16 cellular contexts compared by ENCODE assay signal in genomic region chr14:99043258-99043615, GRCh38.
DNase-seq lines count a peak whose midpoint lies in the region; FAIRE-seq and TF ChIP-seq lines count a peak whose summit lies in the region.
"Had no signal": no experiment of that assay in that cellular context is flagged by ENCODE, and none has a peak within 500 bp of the region (broad histone marks: within the 10 kb centered on the region; RNA-seq: fewer than 3 reads in every experiment).

No MANE protein-coding gene starts in this region.

- no peaks in the 10 kb centered on the region for H3K27me3 ChIP-seq in trophoblast cell (ENCODE audit: insufficient read depth, low read length)

- H3K9me3 ChIP-seq in trophoblast cell (ENCODE audit: insufficient read depth, low read depth, low read length), result no peaks in the 10 kb centered on the region
- H3K9me3 ChIP-seq: Caco-2, HAP-1 had no signal

- H2BK12ac ChIP-seq in trophoblast cell (ENCODE audit: low read length), result no peak overlapping the region

- peak; percentile 41 for DNase-seq in coronary artery (ENCODE audit: low spot score)
- DNase-seq in left kidney (ENCODE audit: low read depth, low spot score), result peak; percentile 40
- no peak for DNase-seq in trophoblast cell
- DNase-seq in GM19239 (ENCODE audit: insufficient read length, low spot score), result no peak
- DNase-seq in COLO829 (ENCODE audit: low spot score), result no peak
- no peak for DNase-seq in activated T-cell treated with anti-CD3 and anti-CD28 coated beads, Interleukin-2, amount 50 U/mL, for 1 hour
- DNase-seq: C1 segment of cervical spinal cord; Caco-2; CD4-positive, alpha-beta memory T cell; DMS153; DND-41 had no signal

- H3K27ac ChIP-seq in coronary artery (no peak overlapping the region), trophoblast cell (ENCODE audit: low read depth, low read length) (no peak overlapping the region)

- H3K18ac ChIP-seq in trophoblast cell (ENCODE audit: low read length), result no peak overlapping the region

- no peaks in the 10 kb centered on the region for H3K79me2 ChIP-seq in trophoblast cell (ENCODE audit: control insufficient read depth, insufficient read depth, low read length, poor library complexity)

- H2AK5ac ChIP-seq in trophoblast cell (ENCODE audit: low read length), result peak overlapping the region; percentile 28

- peaks cover 2% of the 10 kb centered on the region for H3K79me1 ChIP-seq in trophoblast cell (ENCODE audit: low read length)

- no peak overlapping the region for H2BK5ac ChIP-seq in trophoblast cell (ENCODE audit: low read depth, low read length, poor library complexity)

- no CpG with 5 or more reads among the region's 5 CpGs for WGBS in trophoblast cell (ENCODE audit: extremely low coverage, insufficient coverage, insufficient read length)

- H3K14ac ChIP-seq in trophoblast cell (ENCODE audit: low read length), result no peak overlapping the region

- peaks cover 0 to 3% of the 10 kb centered on the region in 2 experiments for H3K4me1 ChIP-seq in trophoblast cell (ENCODE audit: control insufficient read depth in 1 of 2, insufficient read depth in 2 of 2, low read length in 2 of 2)
- H3K4me1 ChIP-seq: Caco-2 had no signal

- H3K9ac ChIP-seq in trophoblast cell (ENCODE audit: low read length), result no peak overlapping the region

- H2BK120ac ChIP-seq in trophoblast cell (ENCODE audit: insufficient read depth, low read length, poor library complexity), result no peak overlapping the region

- no peak overlapping the region for H3K23ac ChIP-seq in trophoblast cell (ENCODE audit: low read length)

- H4K12ac ChIP-seq in trophoblast cell (ENCODE audit: low read depth, low read length), result no peak overlapping the region

- no peak overlapping the region for H4K8ac ChIP-seq in trophoblast cell (ENCODE audit: low read depth, low read length)

- no peak overlapping the region for H3K4me2 ChIP-seq in trophoblast cell (ENCODE audit: low read length)
- H3K4me2 ChIP-seq: GM23338 had no signal

- no peak for FAIRE-seq in GM19239 (lab: Jason Lieb, UNC)
- FAIRE-seq: G401.6, GM12892, H54 had no signal

- no peaks in the 10 kb centered on the region for H3K36me3 ChIP-seq in trophoblast cell (ENCODE audit: control insufficient read depth in 1 of 2, insufficient read depth in 2 of 2, low read length in 2 of 2)
- H3K36me3 ChIP-seq: HAP-1 had no signal

- H4K91ac ChIP-seq in trophoblast cell (ENCODE audit: low read depth, low read length), result no peak overlapping the region

- H3K4me3 ChIP-seq in coronary artery, result no peak overlapping the region
- H3K4me3 ChIP-seq in trophoblast cell (ENCODE audit: low read depth, low read length), result no peak overlapping the region
- H3K4me3 ChIP-seq: GM23338, HAP-1 had no signal

- H2AFZ ChIP-seq in trophoblast cell (ENCODE audit: insufficient read depth, low read length, poor library complexity), result no peak overlapping the region
- H2AFZ ChIP-seq: GM23338 had no signal

- H3K4ac ChIP-seq in trophoblast cell (ENCODE audit: low read depth, low read length), result no peak overlapping the region

- TF ChIP-seq CTCF in coronary artery (IDR thresholded peaks at IDR 0.05), result no peak

Comparison
In these comparisons a context has a peak if more than half of its experiments do, and no peak if none do; other contexts are left out.
1. DNase-seq: peak in coronary artery (single experiment) and left kidney (single experiment); none in trophoblast cell (0 of 2), GM19239 (single experiment), COLO829 (single experiment) and activated T-cell treated with anti-CD3 and anti-CD28 coated beads, Interleukin-2, amount 50 U/mL, for 1 hour (single experiment).